18 cellular contexts compared by ENCODE assay signal in the genomic region with DNA sequence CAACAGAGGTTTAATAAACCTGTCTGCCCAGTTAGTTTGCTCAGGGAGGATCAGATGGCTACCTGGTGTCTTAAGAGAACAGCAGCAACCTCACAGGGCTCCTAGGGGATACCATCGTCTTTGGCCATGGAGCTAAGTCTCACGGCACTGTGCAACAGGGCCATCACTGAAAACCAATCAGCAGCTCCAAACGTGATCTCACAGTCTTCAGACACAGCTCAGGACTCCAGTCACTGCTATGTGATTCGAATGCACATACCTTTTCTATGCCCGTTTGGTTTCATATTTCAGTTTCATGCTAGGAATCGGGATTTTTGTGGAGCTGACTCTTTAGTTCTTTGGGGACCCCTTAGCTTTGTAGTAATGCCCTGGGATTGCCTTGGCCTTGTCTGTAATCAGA.
DNase-seq lines count a peak whose midpoint lies in the region; ATAC-seq and TF ChIP-seq lines count a peak whose summit lies in the region.
"Had no signal": no experiment of that assay in that cellular context is flagged by ENCODE, and none has a peak within 500 bp of the region (broad histone marks: within the 10 kb centered on the region; RNA-seq: fewer than 3 reads in every experiment).

No MANE protein-coding gene starts in this region.

- H3K23ac ChIP-seq in neuronal stem cell (ENCODE audit: low read depth, low read length, poor library complexity), result no peak overlapping the region

- no CpG with 5 or more reads among the region's 6 CpGs for whole genome bisulfite sequencing in neuronal stem cell (ENCODE audit: extremely low coverage in 2 of 2, insufficient read length in 2 of 2, insufficient replicate concordance in 1 of 2), 2 donors

- H3K18ac ChIP-seq in neuronal stem cell (ENCODE audit: low read length), result no peak overlapping the region

- no peaks in the 10 kb centered on the region for H3K36me3 ChIP-seq in parathyroid adenoma (ENCODE audit: control insufficient read depth, insufficient read depth, low read length)
- no peaks in the 10 kb centered on the region for H3K36me3 ChIP-seq in neuronal stem cell (replicated peaks in 1 of 2; ENCODE audit: control insufficient read depth in 2 of 2, insufficient read depth in 2 of 2, low read length in 2 of 2)
- H3K36me3 ChIP-seq: BE2C had no signal

- TF ChIP-seq CTCF in parathyroid adenoma (IDR thresholded peaks at IDR 0.05), result no peak

- H3K9ac ChIP-seq in parathyroid adenoma (no peak overlapping the region), neuronal stem cell (ENCODE audit: low read depth, low read length, poor library complexity) (no peak overlapping the region)

- H3K27ac ChIP-seq in parathyroid adenoma, result no peak overlapping the region
- H3K27ac ChIP-seq in neuronal stem cell (replicated peaks; ENCODE audit: low read length), result no peak overlapping the region
- H3K27ac ChIP-seq: RWPE1 had no signal

- H3K27me3 ChIP-seq in parathyroid adenoma (ENCODE audit: control insufficient read depth, insufficient read depth, low read length) (no peaks in the 10 kb centered on the region), neuronal stem cell (ENCODE audit: control insufficient read depth in 3 of 3, insufficient read depth in 3 of 3, low read depth in 1 of 3, low read length in 3 of 3) (no peaks in the 10 kb centered on the region)
- H3K27me3 ChIP-seq: BE2C had no signal

- no peak overlapping the region for H2BK120ac ChIP-seq in neuronal stem cell (ENCODE audit: low read depth, low read length)

- H4K8ac ChIP-seq in neuronal stem cell (ENCODE audit: low read depth, low read length), result no peak overlapping the region

- H2BK12ac ChIP-seq in neuronal stem cell (ENCODE audit: low read length), result no peak overlapping the region

- H3K9me3 ChIP-seq in parathyroid adenoma (ENCODE audit: control insufficient read depth, low read length), result no peaks in the 10 kb centered on the region
- H3K9me3 ChIP-seq in neuronal stem cell (replicated peaks in 1 of 2; ENCODE audit: control insufficient read depth in 2 of 2, insufficient read depth in 1 of 2, low read depth in 1 of 2, low read length in 2 of 2), result no peaks in the 10 kb centered on the region
- H3K9me3 ChIP-seq: BE2C had no signal

- H3K79me2 ChIP-seq in parathyroid adenoma, result no peaks in the 10 kb centered on the region

- peak overlapping the region; percentile 60 for H2AFZ ChIP-seq in parathyroid adenoma
- no peak overlapping the region for H2AFZ ChIP-seq in neuronal stem cell (ENCODE audit: low read length)

- no peak overlapping the region for H3K4ac ChIP-seq in neuronal stem cell (ENCODE audit: low read length)

- H3K79me1 ChIP-seq in neuronal stem cell (ENCODE audit: low read depth, low read length), result no peaks in the 10 kb centered on the region

- ATAC-seq in HG03432 (IDR thresholded peaks at IDR 0.05; ENCODE audit: unreplicated experiment), result no peak
- ATAC-seq in GM19035 (IDR thresholded peaks at IDR 0.05; ENCODE audit: unreplicated experiment), result no peak

- H3K14ac ChIP-seq in neuronal stem cell (ENCODE audit: low read length), result no peak overlapping the region

- no peak overlapping the region for H2BK5ac ChIP-seq in neuronal stem cell (ENCODE audit: low read length)

- H3K4me3 ChIP-seq in parathyroid adenoma (ENCODE audit: low read depth, low read length) (no peak overlapping the region), neuronal stem cell (ENCODE audit: low read length in 2 of 2) (no peak overlapping the region)

- peaks cover 10% of the 10 kb centered on the region for H3K4me1 ChIP-seq in parathyroid adenoma
- peaks cover 0 to 21% of the 10 kb centered on the region in 2 donors for H3K4me1 ChIP-seq in neuronal stem cell (ENCODE audit: control insufficient read depth in 2 of 2, insufficient read depth in 1 of 2, low read depth in 1 of 2, low read length in 2 of 2)
- H3K4me1 ChIP-seq: BE2C had no signal

- DNase-seq in M059J (ENCODE audit: low read depth), result peak; percentile 59
- peak; percentile 27 for DNase-seq in amniotic epithelial cell (ENCODE audit: low read depth)
- DNase-seq in iris pigment epithelial cell (ENCODE audit: low read depth), result peak; percentile 50
- DNase-seq in DMS79 (lab: John Stamatoyannopoulos, UW), result no peak
- no peak for DNase-seq in neuronal stem cell (ENCODE audit: low spot score)
- DNase-seq: BE2C; CD4-positive, alpha-beta T cell; DMS53; H7; KBM-7; NCI-H1436; NCI-H2029; NCI-H2171; NCI-H446 treated with DMSO at 0.1 percent for 48 hours had no signal

- H4K91ac ChIP-seq in neuronal stem cell (ENCODE audit: low read depth, low read length, poor library complexity), result no peak overlapping the region

- no peak overlapping the region for H2AK5ac ChIP-seq in neuronal stem cell (ENCODE audit: low read depth, low read length)

- no peak overlapping the region for H2BK15ac ChIP-seq in neuronal stem cell (ENCODE audit: low read length)

- H3K4me2 ChIP-seq in parathyroid adenoma (ENCODE audit: low read length), result no peak overlapping the region
- no peak overlapping the region for H3K4me2 ChIP-seq in neuronal stem cell (ENCODE audit: insufficient read depth, low read length, poor library complexity, severe bottlenecking)

Comparison
In these comparisons a context has a peak if more than half of its experiments do, and no peak if none do; other contexts are left out.
1. DNase-seq: peak in M059J (single experiment), amniotic epithelial cell (single experiment) and iris pigment epithelial cell (single experiment); none in DMS79 (single experiment) and neuronal stem cell (single experiment).